ENCODE assay signal across 18 cellular contexts in genomic region chr16:25079637-25080375, GRCh38.
"Had no signal": no experiment of that assay in that cellular context is flagged by ENCODE, and none has a peak within 500 bp of the region (broad histone marks: within the 10 kb centered on the region; RNA-seq: fewer than 3 reads in every experiment).

No MANE protein-coding gene starts in this region.

- H3K27me3 ChIP-seq: colonic mucosa, right atrium auricular region, tibial nerve, upper lobe of left lung had no signal

- H3K9me3 ChIP-seq: colonic mucosa, lower lobe of right lung, prostate gland, right atrium auricular region, thoracic aorta, tibial nerve, upper lobe of left lung had no signal

- H3K4me1 ChIP-seq: colonic mucosa, lower lobe of right lung, prostate gland, right atrium auricular region, tibial nerve, upper lobe of left lung had no signal

- DNase-seq: colonic mucosa; effector CD8-positive, alpha-beta T cell; left ventricle myocardium superior; lower lobe of right lung; naive thymus-derived CD8-positive, alpha-beta T cell; nephron progenitor cell; nucleus accumbens; stimulated activated CD4-positive, alpha-beta T cell treated with anti-CD3 and anti-CD28 coated beads, Interleukin-12 subunit alpha, Interleukin-12 subunit beta, amount 100 ng/mL, for 4 hours; stimulated activated CD4-positive, alpha-beta T cell treated with anti-CD3 and anti-CD28 coated beads, Interleukin-1b, Interleukin-23, amount 100 ng/mL, for 48 hours; stimulated activated CD4-positive, alpha-beta T cell treated with anti-CD3 and anti-CD28 coated beads, Interleukin-4, amount 100 ng/mL, for 1 hour; stimulated activated CD8-positive, alpha-beta memory T cell treated with anti-CD3 and anti-CD28 coated beads, Interleukin-4, amount 100 ng/mL, for 48 hours; upper lobe of left lung had no signal

- ATAC-seq: left ventricle myocardium superior; lower lobe of right lung; naive thymus-derived CD8-positive, alpha-beta T cell; sciatic nerve had no signal

- H3K27ac ChIP-seq: colonic mucosa, lower lobe of right lung, prostate gland, right atrium auricular region, thoracic aorta, tibial nerve, upper lobe of left lung had no signal

- H3K36me3 ChIP-seq: colonic mucosa, lower lobe of right lung, prostate gland, right atrium auricular region, thoracic aorta, upper lobe of left lung had no signal

- H3K4me3 ChIP-seq: colonic mucosa, lower lobe of right lung, prostate gland, right atrium auricular region, smooth muscle cell, thoracic aorta, tibial nerve, upper lobe of left lung had no signal

- H3K4me2 ChIP-seq: smooth muscle cell had no signal
